9 cellular contexts compared by ENCODE assay signal in genomic region chr4:78638324-78639172, GRCh38.
DNase-seq lines count a peak whose midpoint lies in the region; ATAC-seq and TF ChIP-seq lines count a peak whose summit lies in the region.
"Had no signal": no experiment of that assay in that cellular context is flagged by ENCODE, and none has a peak within 500 bp of the region (broad histone marks: within the 10 kb centered on the region; RNA-seq: fewer than 3 reads in every experiment).

No MANE protein-coding gene starts in this region.

- no peaks in the 10 kb centered on the region for H3K27me3 ChIP-seq in psoas muscle (ENCODE audit: insufficient read depth in 3 of 3, low read length in 2 of 3)
- H3K27me3 ChIP-seq in heart left ventricle = no peaks in the 10 kb centered on the region

- H3K4me1 ChIP-seq in psoas muscle (no peaks in the 10 kb centered on the region), heart left ventricle (peaks cover 0 to 31% (median 5%) of the 10 kb centered on the region in 12 donors)

- WGBS in psoas muscle, 3 donors = 76 to 81% (median 81%) methylated on average over 4 of the region's 4 CpGs
- 85 to 92% (median 89%) methylated on average over 4 of the region's 4 CpGs for WGBS in heart left ventricle, 4 donors

- H3K27ac ChIP-seq in cingulate gyrus (ENCODE audit: low read depth, low read length) = peak overlapping the region; percentile 55
- H3K27ac ChIP-seq in psoas muscle = no peak overlapping the region
- H3K27ac ChIP-seq in heart left ventricle = peak overlapping the region in 1 of 12 donors; percentile 82

- H3K36me3 ChIP-seq in psoas muscle (ENCODE audit: insufficient read depth in 1 of 2, low read depth in 1 of 2) = no peaks in the 10 kb centered on the region
- H3K36me3 ChIP-seq in heart left ventricle = no peaks in the 10 kb centered on the region

- TF ChIP-seq CTCF in psoas muscle (IDR thresholded peaks at IDR 0.05) = no peak
- no peak for TF ChIP-seq CTCF in heart left ventricle (IDR thresholded peaks at IDR 0.05)

- intact Hi-C loops in psoas muscle (cut with DNase I) (no loop called here), heart left ventricle (cut with DNase I) (no loop called here)

- peak; percentile 58 for ATAC-seq in GM18519 (IDR thresholded peaks at IDR 0.05; ENCODE audit: low FRiP score, unreplicated experiment)
- peak; percentile 76 for ATAC-seq in GM21529 (IDR thresholded peaks at IDR 0.05; ENCODE audit: unreplicated experiment)
- ATAC-seq in HG03521 (IDR thresholded peaks at IDR 0.05; ENCODE audit: unreplicated experiment) = peak; percentile 80
- no peak for ATAC-seq in psoas muscle
- no peak for ATAC-seq in heart left ventricle

- H3K4me3 ChIP-seq in psoas muscle (no peak overlapping the region), heart left ventricle (no peak overlapping the region)

- H3K9me3 ChIP-seq in psoas muscle = no peaks in the 10 kb centered on the region
- H3K9me3 ChIP-seq in heart left ventricle = no peaks in the 10 kb centered on the region

- DNase-seq in Kasumi-1 (lab: John Stamatoyannopoulos, UW) (no peak), psoas muscle (no peak), heart left ventricle (no peak)
- no peak for DNase-seq in stimulated activated CD4-positive, alpha-beta T cell treated with anti-CD3 and anti-CD28 coated beads, Interleukin-12 subunit alpha, Interleukin-12 subunit beta, amount 100 ng/mL, for 4 hours
- DNase-seq: kidney glomerular epithelial cell had no signal

- TF ChIP-seq POLR2A in heart left ventricle (IDR thresholded peaks at IDR 0.05) = no peak

Comparison
In these comparisons a context has a peak if more than half of its experiments do, and no peak if none do; other contexts are left out.
1. ATAC-seq: peak in GM18519 (single experiment), GM21529 (single experiment) and HG03521 (single experiment); none in psoas muscle (0 of 4) and heart left ventricle (0 of 4).